Comparison of ENCODE assay signal across 8 cellular contexts in genomic region chr19:13099073-13099999, GRCh38. TPM values are rescaled to one million over a fixed set of nuclear protein-coding genes. Genes with fewer than 3 reads are reported as not detected.
DNase-seq lines count a peak whose midpoint lies in the region; ATAC-seq and TF ChIP-seq lines count a peak whose summit lies in the region.

No MANE protein-coding gene starts in this region.

- DNase-seq in GF-D8 (lab: John Stamatoyannopoulos, UW) = peak; percentile 85
- DNase-seq in NOMO-1 (lab: John Stamatoyannopoulos, UW; ENCODE audit: unreplicated experiment in 2 of 2) = peak; percentile 86 to 96
- peak; percentile 67 for DNase-seq in activated T-helper 9 cell treated with anti-CD3 and anti-CD28 coated beads, Interleukin-2, amount 50 U/mL, for 16 hours (ENCODE audit: low read depth)
- peak; percentile 84 for DNase-seq in left ventricle myocardium superior
- DNase-seq in stimulated activated CD4-positive, alpha-beta T cell treated with anti-CD3 and anti-CD28 coated beads, Interleukin-12 subunit alpha, Interleukin-12 subunit beta, amount 100 ng/mL, for 48 hours (ENCODE audit: low read depth in 2 of 3, low spot score in 1 of 3) = peak in 2 of 3 donors; percentile 61 to 66
- DNase-seq in omental fat pad (ENCODE audit: low spot score) = no peak

- no peak for TF ChIP-seq CTCF in omental fat pad (IDR thresholded peaks at IDR 0.05)

- ATAC-seq in left ventricle myocardium superior (peak; percentile 10), omental fat pad (ENCODE audit: low FRiP score) (no peak), HG02798 (IDR thresholded peaks at IDR 0.05; ENCODE audit: poor library complexity, unreplicated experiment) (no peak), GM21528 (IDR thresholded peaks at IDR 0.05; ENCODE audit: low FRiP score, unreplicated experiment) (no peak)

- intact Hi-C loops in left ventricle myocardium superior (cut with micrococcal nuclease) = no loop called here

RNA-seq across cellular contexts. Expression of gene LYL1, which starts 3.3 kb away (rescaled TPM):
- total RNA-seq in left ventricle myocardium superior (8.8 TPM), omental fat pad (10 to 100 TPM in 3 of 4 donors, 1 to 10 TPM in 1; 5.5 to 29.9 (median 20.5) TPM)

RNA-seq across cellular contexts. Expression of gene TRMT1, which starts 17.2 kb away (rescaled TPM):
- total RNA-seq in left ventricle myocardium superior (22.4 TPM), omental fat pad (10 to 100 TPM; 27.0 to 70.5 (median 39.2) TPM)

RNA-seq across cellular contexts. Expression of gene NACC1, which starts 18.7 kb away (rescaled TPM):
- total RNA-seq in left ventricle myocardium superior (50.0 TPM), omental fat pad (10 to 100 TPM; 12.0 to 44.7 (median 23.0) TPM)

RNA-seq across cellular contexts. Expression of gene STX10, which starts 50.8 kb away (rescaled TPM):
- 46.4 TPM for total RNA-seq in left ventricle myocardium superior
- total RNA-seq in omental fat pad = 10 to 100 TPM; 41.0 to 97.6 (median 53.9) TPM

RNA-seq across cellular contexts. Expression of gene IER2, which starts 50.9 kb away (rescaled TPM):
- total RNA-seq in left ventricle myocardium superior (19.8 TPM), omental fat pad (100 to 1,000 TPM; 110 to 253 (median 210) TPM)
